ENCODE assay signal across 1 cellular context in the genomic region with DNA sequence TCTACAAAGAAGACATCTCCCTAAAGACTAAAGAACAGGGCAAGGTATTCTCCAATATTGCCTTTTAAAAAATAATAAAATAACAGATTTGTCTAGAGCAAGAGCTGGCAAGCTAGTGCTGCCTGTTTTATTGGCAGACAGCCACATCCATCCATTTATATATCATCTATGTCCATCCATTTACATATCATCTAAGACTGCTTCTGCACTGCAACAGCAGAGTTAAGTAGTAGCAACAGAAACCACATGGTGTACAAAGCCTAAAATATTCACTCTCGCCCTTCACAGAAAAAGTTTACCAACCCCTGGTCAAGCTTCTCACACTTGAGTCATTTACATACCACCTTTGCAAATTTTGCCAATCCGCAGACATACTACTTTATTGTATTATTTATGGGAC.
TF ChIP-seq lines count a peak whose summit lies in the region.

No MANE protein-coding gene starts in this region.

TF ChIP-seq in K562, 482 proteins besides CTCF, POLR2A, EP300 and RAD21 (continued from another document):
- TF ChIP-seq, protein P1, sequence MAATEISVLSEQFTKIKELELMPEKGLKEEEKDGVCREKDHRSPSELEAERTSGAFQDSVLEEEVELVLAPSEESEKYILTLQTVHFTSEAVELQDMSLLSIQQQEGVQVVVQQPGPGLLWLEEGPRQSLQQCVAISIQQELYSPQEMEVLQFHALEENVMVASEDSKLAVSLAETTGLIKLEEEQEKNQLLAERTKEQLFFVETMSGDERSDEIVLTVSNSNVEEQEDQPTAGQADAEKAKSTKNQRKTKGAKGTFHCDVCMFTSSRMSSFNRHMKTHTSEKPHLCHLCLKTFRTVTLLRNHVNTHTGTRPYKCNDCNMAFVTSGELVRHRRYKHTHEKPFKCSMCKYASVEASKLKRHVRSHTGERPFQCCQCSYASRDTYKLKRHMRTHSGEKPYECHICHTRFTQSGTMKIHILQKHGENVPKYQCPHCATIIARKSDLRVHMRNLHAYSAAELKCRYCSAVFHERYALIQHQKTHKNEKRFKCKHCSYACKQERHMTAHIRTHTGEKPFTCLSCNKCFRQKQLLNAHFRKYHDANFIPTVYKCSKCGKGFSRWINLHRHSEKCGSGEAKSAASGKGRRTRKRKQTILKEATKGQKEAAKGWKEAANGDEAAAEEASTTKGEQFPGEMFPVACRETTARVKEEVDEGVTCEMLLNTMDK (IDR thresholded peaks at IDR 0.05; ENCODE audit: borderline replicate concordance, insufficient read depth, low read depth, low read length, poor library complexity, severe bottlenecking) = no peak
- no peak for TF ChIP-seq TEAD1 (CRISPR knock-in tag; IDR thresholded peaks at IDR 0.05)
- no peak for TF ChIP-seq CBX1 (IDR thresholded peaks at IDR 0.05; ENCODE audit: low read depth)
- no peak for TF ChIP-seq ZNF507 (tag; conservative IDR thresholded peaks at IDR 0.05)
- no peak for TF ChIP-seq ZNF3 (CRISPR knock-in tag; IDR thresholded peaks at IDR 0.05)
- TF ChIP-seq, protein P2, sequence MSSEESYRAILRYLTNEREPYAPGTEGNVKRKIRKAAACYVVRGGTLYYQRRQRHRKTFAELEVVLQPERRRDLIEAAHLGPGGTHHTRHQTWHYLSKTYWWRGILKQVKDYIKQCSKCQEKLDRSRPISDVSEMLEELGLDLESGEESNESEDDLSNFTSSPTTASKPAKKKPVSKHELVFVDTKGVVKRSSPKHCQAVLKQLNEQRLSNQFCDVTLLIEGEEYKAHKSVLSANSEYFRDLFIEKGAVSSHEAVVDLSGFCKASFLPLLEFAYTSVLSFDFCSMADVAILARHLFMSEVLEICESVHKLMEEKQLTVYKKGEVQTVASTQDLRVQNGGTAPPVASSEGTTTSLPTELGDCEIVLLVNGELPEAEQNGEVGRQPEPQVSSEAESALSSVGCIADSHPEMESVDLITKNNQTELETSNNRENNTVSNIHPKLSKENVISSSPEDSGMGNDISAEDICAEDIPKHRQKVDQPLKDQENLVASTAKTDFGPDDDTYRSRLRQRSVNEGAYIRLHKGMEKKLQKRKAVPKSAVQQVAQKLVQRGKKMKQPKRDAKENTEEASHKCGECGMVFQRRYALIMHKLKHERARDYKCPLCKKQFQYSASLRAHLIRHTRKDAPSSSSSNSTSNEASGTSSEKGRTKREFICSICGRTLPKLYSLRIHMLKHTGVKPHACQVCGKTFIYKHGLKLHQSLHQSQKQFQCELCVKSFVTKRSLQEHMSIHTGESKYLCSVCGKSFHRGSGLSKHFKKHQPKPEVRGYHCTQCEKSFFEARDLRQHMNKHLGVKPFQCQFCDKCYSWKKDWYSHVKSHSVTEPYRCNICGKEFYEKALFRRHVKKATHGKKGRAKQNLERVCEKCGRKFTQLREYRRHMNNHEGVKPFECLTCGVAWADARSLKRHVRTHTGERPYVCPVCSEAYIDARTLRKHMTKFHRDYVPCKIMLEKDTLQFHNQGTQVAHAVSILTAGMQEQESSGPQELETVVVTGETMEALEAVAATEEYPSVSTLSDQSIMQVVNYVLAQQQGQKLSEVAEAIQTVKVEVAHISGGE (CRISPR knock-in tag; IDR thresholded peaks at IDR 0.05) = peak in 1 of 3 experiments; percentile 69; a peak in 1 of 6 replicates
- no peak for TF ChIP-seq HDAC6 (IDR thresholded peaks at IDR 0.05; ENCODE audit: low read depth, low read length)
- TF ChIP-seq, protein P3, sequence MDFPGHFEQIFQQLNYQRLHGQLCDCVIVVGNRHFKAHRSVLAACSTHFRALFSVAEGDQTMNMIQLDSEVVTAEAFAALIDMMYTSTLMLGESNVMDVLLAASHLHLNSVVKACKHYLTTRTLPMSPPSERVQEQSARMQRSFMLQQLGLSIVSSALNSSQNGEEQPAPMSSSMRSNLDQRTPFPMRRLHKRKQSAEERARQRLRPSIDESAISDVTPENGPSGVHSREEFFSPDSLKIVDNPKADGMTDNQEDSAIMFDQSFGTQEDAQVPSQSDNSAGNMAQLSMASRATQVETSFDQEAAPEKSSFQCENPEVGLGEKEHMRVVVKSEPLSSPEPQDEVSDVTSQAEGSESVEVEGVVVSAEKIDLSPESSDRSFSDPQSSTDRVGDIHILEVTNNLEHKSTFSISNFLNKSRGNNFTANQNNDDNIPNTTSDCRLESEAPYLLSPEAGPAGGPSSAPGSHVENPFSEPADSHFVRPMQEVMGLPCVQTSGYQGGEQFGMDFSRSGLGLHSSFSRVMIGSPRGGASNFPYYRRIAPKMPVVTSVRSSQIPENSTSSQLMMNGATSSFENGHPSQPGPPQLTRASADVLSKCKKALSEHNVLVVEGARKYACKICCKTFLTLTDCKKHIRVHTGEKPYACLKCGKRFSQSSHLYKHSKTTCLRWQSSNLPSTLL (IDR thresholded peaks at IDR 0.05) = no peak
- no peak for TF ChIP-seq DNMT1 (IDR thresholded peaks at IDR 0.05)
- TF ChIP-seq NR4A1 (CRISPR knock-in tag; IDR thresholded peaks at IDR 0.05) = no peak
- no peak for TF ChIP-seq NR4A1 (tag; IDR thresholded peaks at IDR 0.05)
- TF ChIP-seq, protein P4, sequence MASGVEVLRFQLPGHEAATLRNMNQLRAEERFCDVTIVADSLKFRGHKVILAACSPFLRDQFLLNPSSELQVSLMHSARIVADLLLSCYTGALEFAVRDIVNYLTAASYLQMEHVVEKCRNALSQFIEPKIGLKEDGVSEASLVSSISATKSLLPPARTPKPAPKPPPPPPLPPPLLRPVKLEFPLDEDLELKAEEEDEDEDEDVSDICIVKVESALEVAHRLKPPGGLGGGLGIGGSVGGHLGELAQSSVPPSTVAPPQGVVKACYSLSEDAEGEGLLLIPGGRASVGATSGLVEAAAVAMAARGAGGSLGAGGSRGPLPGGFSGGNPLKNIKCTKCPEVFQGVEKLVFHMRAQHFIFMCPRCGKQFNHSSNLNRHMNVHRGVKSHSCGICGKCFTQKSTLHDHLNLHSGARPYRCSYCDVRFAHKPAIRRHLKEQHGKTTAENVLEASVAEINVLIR (CRISPR knock-in tag; IDR thresholded peaks at IDR 0.05) = no peak
